8 cellular contexts compared by ENCODE assay signal in the genomic region with DNA sequence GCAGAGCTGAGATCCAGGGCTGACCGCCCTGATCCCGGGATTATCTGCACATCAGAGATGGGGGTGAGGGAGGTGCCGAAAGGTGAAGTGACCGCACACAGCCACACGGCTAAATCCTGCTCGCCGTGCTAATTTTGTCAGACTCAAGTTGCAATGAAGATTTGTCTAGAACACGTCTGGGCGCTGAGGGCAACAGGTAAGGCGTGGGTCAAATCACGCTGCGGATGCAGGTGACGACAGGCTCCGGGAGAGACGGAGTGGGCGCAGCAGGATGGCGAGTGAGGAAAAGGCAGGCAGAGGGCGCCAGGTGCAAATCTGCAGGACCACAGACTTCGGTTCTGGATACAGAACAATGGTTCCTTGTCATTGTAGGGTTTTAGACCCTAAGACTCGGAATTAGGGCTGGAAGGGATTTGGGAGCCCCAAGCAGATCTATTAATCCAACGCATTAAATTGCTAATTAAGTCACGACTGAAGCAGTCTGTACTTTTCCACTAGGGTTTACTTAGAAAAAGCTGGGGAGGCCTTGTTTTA. TPM values are rescaled to one million over a fixed set of nuclear protein-coding genes. Genes with fewer than 3 reads are reported as not detected.
DNase-seq lines count a peak whose midpoint lies in the region; ATAC-seq and TF ChIP-seq lines count a peak whose summit lies in the region.

No MANE protein-coding gene starts in this region.

- H3K4me1 ChIP-seq in iPS DF 6.9 (ENCODE audit: control insufficient read depth, insufficient read depth, low read length) (peaks cover 10% of the 10 kb centered on the region), transverse colon (peaks cover 6 to 40% (median 31%) of the 10 kb centered on the region in 4 donors)

- in situ Hi-C loops in transverse colon (cut with MboI; ENCODE audit: low pct_ligation_motif_present in 1 of 4, low pct_unique_long_range_greater_than_20kb in 1 of 4, low sequenced_read_pairs in 3 of 4), result loop anchor here in 3 of 4 donors (10.0 kb wide), 1 partner anchor 167 kb away; no protein-coding TSS in a partner anchor

- ATAC-seq in Right ventricle myocardium superior (ENCODE audit: poor library complexity), result peak; percentile 9

- H3K4me3 ChIP-seq in WERI-Rb-1 (ENCODE audit: low read depth, low read length) (peak overlapping the region; percentile 23), iPS DF 6.9 (ENCODE audit: low read length) (peak overlapping the region; percentile 16; the same call in 1 of the 2 replicates), transverse colon (no peak overlapping the region)

- no peak for TF ChIP-seq POLR2A in transverse colon (IDR thresholded peaks at IDR 0.05)

- intact Hi-C loops in Right ventricle myocardium superior (cut with DNase I), result loop anchor here (5.0 kb wide), 1 partner anchor 165 kb away; no protein-coding TSS in a partner anchor
- intact Hi-C loops in cardiac septum (cut with DNase I), result no loop called here
- intact Hi-C loops in transverse colon (cut with DNase I; ENCODE audit: low total_unique reads), result loop anchor here (10.0 kb wide), 2 partner anchors 77 to 193 kb away; a partner anchor contains a TSS

- TF ChIP-seq EP300 in transverse colon (IDR thresholded peaks at IDR 0.05; ENCODE audit: low read depth), result no peak

- H3K27ac ChIP-seq in WERI-Rb-1 (peak overlapping the region; percentile 18; the same call in 1 of the 2 replicates), iPS DF 6.9 (ENCODE audit: low read length) (no peak overlapping the region), transverse colon (no peak overlapping the region)

- WGBS in iPS DF 6.9 (ENCODE audit: insufficient coverage, insufficient read length), result no CpG with 5 or more reads among the region's 22 CpGs
- 24 to 40% methylated on average over 1 to 22 of the region's 22 CpGs for WGBS in transverse colon (ENCODE audit: low coverage in 1 of 2), 2 donors

- H3K9me3 ChIP-seq in WERI-Rb-1 (ENCODE audit: severe bottlenecking), result no peaks in the 10 kb centered on the region
- H3K9me3 ChIP-seq in iPS DF 6.9 (ENCODE audit: control insufficient read depth, insufficient read depth, low read length), result no peaks in the 10 kb centered on the region
- no peaks in the 10 kb centered on the region for H3K9me3 ChIP-seq in transverse colon

- DNase-seq in Right ventricle myocardium superior (peak; percentile 66), cardiac septum (ENCODE audit: low spot score) (no peak), WERI-Rb-1 (peak; percentile 74), iPS DF 6.9 (ENCODE audit: low read depth, low spot score) (no peak), transverse colon (peak; percentile 72), AG08395 (ENCODE audit: low spot score) (no peak)
- DNase-seq in stimulated activated CD4-positive, alpha-beta T cell treated with anti-CD3 and anti-CD28 coated beads, Interleukin-4, amount 100 ng/mL, for 1 hour, result no peak
- DNase-seq in stimulated activated CD8-positive, alpha-beta memory T cell treated with anti-CD3 and anti-CD28 coated beads, Interleukin-4, amount 100 ng/mL, for 48 hours, result no peak

- H3K36me3 ChIP-seq in WERI-Rb-1 (no peaks in the 10 kb centered on the region; the same call in 1 of the 2 replicates), iPS DF 6.9 (ENCODE audit: control insufficient read depth, insufficient read depth, low read length) (no peaks in the 10 kb centered on the region), transverse colon (no peaks in the 10 kb centered on the region)

- H3K27me3 ChIP-seq in WERI-Rb-1 (ENCODE audit: insufficient read depth, low read depth, severe bottlenecking) (no peaks in the 10 kb centered on the region), iPS DF 6.9 (ENCODE audit: control insufficient read depth, insufficient read depth, low read length) (no peaks in the 10 kb centered on the region), transverse colon (peaks cover 3% of the 10 kb centered on the region)

- TF ChIP-seq CTCF in WERI-Rb-1 (IDR thresholded peaks at IDR 0.05; ENCODE audit: low read depth, low read length) (peak; percentile 84), transverse colon (IDR thresholded peaks at IDR 0.05) (peak; percentile 37 to 69 (median 46))

RNA-seq across cellular contexts. Expression of a gene that starts 1.9 kb away (rescaled TPM):
- total RNA-seq in Right ventricle myocardium superior, result 33.1 TPM
- total RNA-seq in cardiac septum, result 30.8 TPM
- total RNA-seq in transverse colon, result 10 to 100 TPM; 42.6 to 56.9 (median 54.0) TPM

Comparison
In these comparisons a context has a peak if more than half of its experiments do, and no peak if none do; other contexts are left out.
1. DNase-seq: peak in Right ventricle myocardium superior (single experiment), WERI-Rb-1 (single experiment) and transverse colon (single experiment); none in cardiac septum (single experiment), iPS DF 6.9 (single experiment), stimulated activated CD4-positive, alpha-beta T cell treated with anti-CD3 and anti-CD28 coated beads, Interleukin-4, amount 100 ng/mL, for 1 hour (single experiment), stimulated activated CD8-positive, alpha-beta memory T cell treated with anti-CD3 and anti-CD28 coated beads, Interleukin-4, amount 100 ng/mL, for 48 hours (single experiment) and AG08395 (single experiment).
2. H3K4me3 ChIP-seq: peak in WERI-Rb-1 (single experiment) and iPS DF 6.9 (single experiment); none in transverse colon (0 of 4).